13 cellular contexts compared by ENCODE assay signal in genomic region chr9:121713400-121714070, GRCh38.
DNase-seq lines count a peak whose midpoint lies in the region; ATAC-seq and TF ChIP-seq lines count a peak whose summit lies in the region.
"Had no signal": no experiment of that assay in that cellular context is flagged by ENCODE, and none has a peak within 500 bp of the region (broad histone marks: within the 10 kb centered on the region; RNA-seq: fewer than 3 reads in every experiment).

No MANE protein-coding gene starts in this region.

- H4K20me1 ChIP-seq in IMR-90 (ENCODE audit: insufficient read depth, low read length) (peaks cover 68% of the 10 kb centered on the region), OCI-LY7 (ENCODE audit: insufficient read depth, low read length) (no peaks in the 10 kb centered on the region)

- H4K5ac ChIP-seq in IMR-90 (ENCODE audit: low read depth, low read length) = no peak overlapping the region

- peaks cover 51 to 95% of the 10 kb centered on the region in 2 experiments for H3K79me1 ChIP-seq in IMR-90 (ENCODE audit: low read depth in 1 of 2, low read length in 2 of 2)

- H3K36me3 ChIP-seq in IMR-90 (ENCODE audit: control insufficient read depth, insufficient read depth, low read length) (peaks cover 4% of the 10 kb centered on the region; the same call in 1 of the 2 replicates), OCI-LY7 (ENCODE audit: insufficient read depth, low read length) (no peaks in the 10 kb centered on the region), WERI-Rb-1 (peaks cover 31% of the 10 kb centered on the region)
- H3K36me3 ChIP-seq: BE2C, HAP-1 had no signal

- no peak overlapping the region for H2BK15ac ChIP-seq in IMR-90 (ENCODE audit: low read depth, low read length)

- H3K23ac ChIP-seq in IMR-90 (ENCODE audit: low read depth, low read length) = no peak overlapping the region

- H3K4me1 Mint-ChIP-seq in endothelial cell (ENCODE audit: unreplicated experiment) = peaks cover 24% of the 10 kb centered on the region
- peaks cover 0 to under 1% of the 10 kb centered on the region in 2 donors for H3K4me1 Mint-ChIP-seq in stimulated activated naive B cell treated with anti-CD40 and anti-IgM and Interleukin-4, amounts not matched to agents 10 μg/mL and 1 μg/mL and 100 μg/mL, for 72 hours
- H3K4me1 Mint-ChIP-seq: CD4-positive, alpha-beta memory T cell had no signal

- no peak overlapping the region for H3K14ac ChIP-seq in IMR-90 (replicated peaks; ENCODE audit: low read depth, low read length)

- H3K27me3 Mint-ChIP-seq in endothelial cell (ENCODE audit: unreplicated experiment) = peaks cover 10% of the 10 kb centered on the region
- peaks cover 4 to 7% of the 10 kb centered on the region in 2 donors for H3K27me3 Mint-ChIP-seq in stimulated activated naive B cell treated with anti-CD40 and anti-IgM and Interleukin-4, amounts not matched to agents 10 μg/mL and 1 μg/mL and 100 μg/mL, for 72 hours
- H3K27me3 Mint-ChIP-seq: CD4-positive, alpha-beta memory T cell; IgD-negative memory B cell had no signal

- H2AFZ ChIP-seq in IMR-90 (replicated peaks; ENCODE audit: low read length, poor library complexity) = no peak overlapping the region
- H2AFZ ChIP-seq in OCI-LY7 (ENCODE audit: low read length) = no peak overlapping the region

- H3K36me3 Mint-ChIP-seq in endothelial cell (ENCODE audit: low read depth, unreplicated experiment) = peaks cover 14% of the 10 kb centered on the region
- H3K36me3 Mint-ChIP-seq in stimulated activated naive B cell treated with anti-CD40 and anti-IgM and Interleukin-4, amounts not matched to agents 10 μg/mL and 1 μg/mL and 100 μg/mL, for 72 hours = no peaks in the 10 kb centered on the region
- H3K36me3 Mint-ChIP-seq: CD4-positive, alpha-beta memory T cell; IgD-negative memory B cell had no signal

- BruUV-seq in IMR-90 (replicated peaks; lab: Mats Ljungman, UMichigan) (no TSS peak), OCI-LY7 (replicated peaks; lab: Mats Ljungman, UMichigan) (no TSS peak)

- CTCF ChIA-PET in IMR-90 (lab: Yijun Ruan, JAX) (no interaction called here), OCI-LY7 (lab: Charles Lee; ENCODE audit: unreplicated experiment) (no interaction called here)

- peak overlapping the region; percentile 8 for H3K27ac Mint-ChIP-seq in endothelial cell (ENCODE audit: unreplicated experiment)
- H3K27ac Mint-ChIP-seq in stimulated activated naive B cell treated with anti-CD40 and anti-IgM and Interleukin-4, amounts not matched to agents 10 μg/mL and 1 μg/mL and 100 μg/mL, for 72 hours = peak overlapping the region; percentile 49
- H3K27ac Mint-ChIP-seq: CD4-positive, alpha-beta memory T cell; IgD-negative memory B cell had no signal

- DNase-seq in IMR-90 = no peak
- no peak for DNase-seq in OCI-LY7 (ENCODE audit: low spot score)
- no peak for DNase-seq in endothelial cell (ENCODE audit: low spot score)
- no peak for DNase-seq in stimulated activated naive B cell treated with anti-CD40 and anti-IgM and Interleukin-4, amounts not matched to agents 10 μg/mL and 1 μg/mL and 100 μg/mL, for 72 hours
- no peak for DNase-seq in T-helper 2 cell
- no peak for DNase-seq in WERI-Rb-1
- DNase-seq: BE2C; CD4-positive, alpha-beta memory T cell had no signal

- no peak for TF ChIP-seq POLR2A in IMR-90 (IDR thresholded peaks at IDR 0.05; ENCODE audit: low read depth, low read length)

- TF ChIP-seq RAD21 in IMR-90 (IDR thresholded peaks at IDR 0.05; ENCODE audit: low read length) = no peak

- 80% methylated on average over 1 of the region's 6 CpGs; no CpG with 5 or more reads in 1 of the 2 experiments for WGBS in IMR-90 (ENCODE audit: extremely low coverage in 2 of 2, insufficient read length in 1 of 2), 2 experiments

- H3K4me1 ChIP-seq in IMR-90 (ENCODE audit: control insufficient read depth, insufficient read depth, low read length) (peaks cover 41% of the 10 kb centered on the region), OCI-LY7 (ENCODE audit: insufficient read depth, low read length, poor library complexity, severe bottlenecking) (peaks cover 32% of the 10 kb centered on the region)
- H3K4me1 ChIP-seq: A549, HAP-1 had no signal

- no peak for TF ChIP-seq CTCF in IMR-90 (conservative IDR thresholded peaks at IDR 0.05; ENCODE audit: low read depth, low read length)
- TF ChIP-seq CTCF in OCI-LY7 (conservative IDR thresholded peaks at IDR 0.05; ENCODE audit: low read length) = 0 out of 2 replicates have a peak, but pooled peaks have one; percentile 12
- TF ChIP-seq CTCF in endothelial cell (IDR thresholded peaks at IDR 0.05; ENCODE audit: unreplicated experiment) = no peak
- TF ChIP-seq CTCF in WERI-Rb-1 (IDR thresholded peaks at IDR 0.05; ENCODE audit: low read depth, low read length) = no peak

- ATAC-seq in IMR-90 (ENCODE audit: low read depth) = no peak
- ATAC-seq in stimulated activated naive B cell treated with anti-CD40 and anti-IgM and Interleukin-4, amounts not matched to agents 10 μg/mL and 1 μg/mL and 100 μg/mL, for 72 hours (replicated peaks) = no peak
- ATAC-seq in HG03097 (IDR thresholded peaks at IDR 0.05; ENCODE audit: low FRiP score, unreplicated experiment) = no peak
- ATAC-seq: A549 had no signal

- POLR2A ChIA-PET in IMR-90 (lab: Charles Lee; ENCODE audit: unreplicated experiment) = no interaction called here
- POLR2A ChIA-PET in OCI-LY7 (lab: Charles Lee) = interaction anchor here (0.7 to 1.2 kb wide), 2 partner anchors 13 to 15 kb away, joined by 3 read pairs; no protein-coding TSS in a partner anchor

- dilution Hi-C loops in IMR-90 (cut with HindIII; ENCODE audit: low sequenced_read_pairs, unreplicated experiment) = no loop called here

- no peaks in the 10 kb centered on the region for H3K9me2 ChIP-seq in OCI-LY7 (ENCODE audit: insufficient read depth, low read length)

- no peak overlapping the region for H2BK20ac ChIP-seq in IMR-90 (ENCODE audit: low read depth, low read length)

- H3K18ac ChIP-seq in IMR-90 (ENCODE audit: low read depth, low read length) = no peak overlapping the region

- no peak overlapping the region for H3K27ac ChIP-seq in IMR-90 (ENCODE audit: insufficient read depth, low read length)
- H3K27ac ChIP-seq in OCI-LY7 (ENCODE audit: low read depth, low read length, poor library complexity, severe bottlenecking) = no peak overlapping the region
- no peak overlapping the region for H3K27ac ChIP-seq in WERI-Rb-1
- H3K27ac ChIP-seq: A549, C4-2B had no signal

- H2AK5ac ChIP-seq in IMR-90 (ENCODE audit: low read depth, low read length) = peak overlapping the region; percentile 23; the same call in 1 of the 2 replicates

- H3K4me2 ChIP-seq in IMR-90 (ENCODE audit: low read depth, low read length) = no peak overlapping the region
- H3K4me2 ChIP-seq in OCI-LY7 (ENCODE audit: low read length) = no peak overlapping the region
- H3K4me2 ChIP-seq: A549 had no signal

- H3K4me3 ChIP-seq in IMR-90 (ENCODE audit: insufficient read depth, low read depth, low read length) = no peak overlapping the region
- H3K4me3 ChIP-seq in OCI-LY7 (ENCODE audit: low read depth, low read length, poor library complexity, severe bottlenecking) = no peak overlapping the region
- H3K4me3 ChIP-seq in WERI-Rb-1 (ENCODE audit: low read depth, low read length) = no peak overlapping the region
- H3K4me3 ChIP-seq: A549, HAP-1 had no signal

- H3K56ac ChIP-seq in IMR-90 (ENCODE audit: extremely low read depth, insufficient read depth, low read length) = no peak overlapping the region

- H3K9me1 ChIP-seq in IMR-90 (ENCODE audit: insufficient read depth, low read length) = peaks cover 15% of the 10 kb centered on the region; the same call in 1 of the 2 replicates

- no peak overlapping the region for H2BK120ac ChIP-seq in IMR-90 (ENCODE audit: low read depth, low read length)

- no peak overlapping the region for H3K9ac ChIP-seq in IMR-90 (ENCODE audit: low read depth, low read length)

- H4K91ac ChIP-seq in IMR-90 (ENCODE audit: insufficient read depth, low read depth, low read length) = no peak overlapping the region

- H4K8ac ChIP-seq in IMR-90 (ENCODE audit: low read depth in 2 of 2, low read length in 2 of 2) = no peak overlapping the region

- H3K9me3 ChIP-seq in IMR-90 (ENCODE audit: control insufficient read depth, insufficient read depth, low read length) (no peaks in the 10 kb centered on the region), OCI-LY7 (ENCODE audit: low read length) (no peaks in the 10 kb centered on the region), WERI-Rb-1 (ENCODE audit: severe bottlenecking) (no peaks in the 10 kb centered on the region)
- H3K9me3 ChIP-seq: A549, BE2C, HAP-1 had no signal

- H3K27me3 ChIP-seq in IMR-90 (ENCODE audit: control insufficient read depth, insufficient read depth, low read length) (no peaks in the 10 kb centered on the region), WERI-Rb-1 (ENCODE audit: insufficient read depth, low read depth, severe bottlenecking) (no peaks in the 10 kb centered on the region)
- H3K27me3 ChIP-seq: BE2C had no signal

- intact Hi-C loops in IMR-90 (cut with micrococcal nuclease) (no loop called here), OCI-LY7 (cut with micrococcal nuclease; ENCODE audit: unreplicated experiment) (no loop called here)

- H3K4ac ChIP-seq in IMR-90 (ENCODE audit: low read depth, low read length) = no peak overlapping the region

- no peak overlapping the region for H2AK9ac ChIP-seq in IMR-90 (replicated peaks; ENCODE audit: low read depth, low read length, poor library complexity)

- no peak overlapping the region for H2BK5ac ChIP-seq in IMR-90 (ENCODE audit: low read depth, low read length, poor library complexity, severe bottlenecking)

- H3K79me2 ChIP-seq in OCI-LY7 (ENCODE audit: insufficient read depth, low read depth, low read length) = no peaks in the 10 kb centered on the region

- no peaks in the 10 kb centered on the region for H3K9me3 Mint-ChIP-seq in endothelial cell (ENCODE audit: unreplicated experiment)
- no peaks in the 10 kb centered on the region for H3K9me3 Mint-ChIP-seq in stimulated activated naive B cell treated with anti-CD40 and anti-IgM and Interleukin-4, amounts not matched to agents 10 μg/mL and 1 μg/mL and 100 μg/mL, for 72 hours
- H3K9me3 Mint-ChIP-seq: CD4-positive, alpha-beta memory T cell; IgD-negative memory B cell had no signal

- in situ Hi-C loops in IMR-90 (cut with MboI; ENCODE audit: low sequenced_read_pairs) = no loop called here

- peak overlapping the region; percentile 2 for H3K4me3 Mint-ChIP-seq in endothelial cell (ENCODE audit: unreplicated experiment)
- no peak overlapping the region for H3K4me3 Mint-ChIP-seq in stimulated activated naive B cell treated with anti-CD40 and anti-IgM and Interleukin-4, amounts not matched to agents 10 μg/mL and 1 μg/mL and 100 μg/mL, for 72 hours
- H3K4me3 Mint-ChIP-seq: CD4-positive, alpha-beta memory T cell; IgD-negative memory B cell had no signal

TF ChIP-seq in IMR-90, 13 proteins besides CTCF, POLR2A, EP300 and RAD21 (continues in another document):
- TF ChIP-seq USF2 (IDR thresholded peaks at IDR 0.05; ENCODE audit: low read depth, low read length) (no peak), BHLHE40 (IDR thresholded peaks at IDR 0.05; ENCODE audit: low read depth, low read length) (no peak)
